In the genomic region with DNA sequence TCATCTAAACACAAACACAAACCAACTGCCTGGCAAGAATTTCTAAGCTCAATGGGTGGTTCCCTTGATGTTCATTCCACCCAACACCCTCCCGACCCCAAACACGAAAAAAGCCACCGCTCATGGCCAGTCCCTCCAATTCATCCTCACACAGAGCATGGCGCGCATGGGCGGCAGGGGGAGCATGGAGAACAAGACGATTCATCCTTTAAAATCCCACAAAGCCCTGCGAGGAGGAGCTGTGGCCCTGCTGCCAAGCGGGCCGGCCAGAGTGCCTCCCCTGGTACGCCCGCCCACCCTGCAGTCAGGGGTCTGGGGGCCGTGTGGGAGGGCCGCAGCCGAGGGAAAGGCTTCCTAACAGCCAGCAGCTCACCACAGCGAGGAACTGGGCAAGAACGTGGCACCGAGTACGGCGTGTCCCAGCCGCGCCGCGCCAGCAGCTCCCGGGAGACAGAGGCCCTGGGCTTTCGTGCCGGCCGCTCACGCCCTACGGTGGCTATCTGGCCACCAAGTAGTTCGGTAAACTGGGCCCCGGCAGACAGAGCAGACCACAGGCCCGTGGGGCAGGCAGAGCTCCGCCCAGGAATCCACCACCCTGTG, we compare ENCODE assay signal across 21 cellular contexts.
A peak's percentile ranks its signal among the peaks of the same experiment; 100 is the strongest.
DNase-seq lines count a peak whose midpoint lies in the region; ATAC-seq and TF ChIP-seq lines count a peak whose summit lies in the region.
"Had no signal": no experiment of that assay in that cellular context is flagged by ENCODE, and none has a peak within 500 bp of the region (broad histone marks: within the 10 kb centered on the region; RNA-seq: fewer than 3 reads in every experiment).

No MANE protein-coding gene starts in this region.

- no peaks in the 10 kb centered on the region for H4K20me1 ChIP-seq in hepatocyte (ENCODE audit: insufficient read depth, poor library complexity, severe bottlenecking)

- DNase-seq in G401 (ENCODE audit: low spot score) (peak; percentile 80), astrocyte of the cerebellum (ENCODE audit: low read depth) (no peak), medulla oblongata (ENCODE audit: extremely low spot score) (peak; percentile 73), hepatocyte (ENCODE audit: low spot score) (no peak)
- DNase-seq: activated CD8-positive, alpha-beta memory T cell treated with anti-CD3 and anti-CD28 coated beads for 24 hours; activated naive CD8-positive, alpha-beta T cell treated with anti-CD3 and anti-CD28 coated beads, Interleukin-2, amount 10 ng/mL, durations not matched to agents 7 days and 5 days; CD8-positive, alpha-beta memory T cell; GM23248; NCI-H345; ovary; stimulated activated CD4-positive, alpha-beta T cell treated with anti-CD3 and anti-CD28 coated beads, Interleukin-15, amount 100 ng/mL, for 24 hours; T-helper 9 cell had no signal

- H2AFZ ChIP-seq in hepatocyte: no peak overlapping the region
- H2AFZ ChIP-seq: GM23248 had no signal

- H3K4me1 ChIP-seq in hepatocyte (ENCODE audit: insufficient read depth): no peaks in the 10 kb centered on the region
- H3K4me1 ChIP-seq: breast epithelium had no signal

- H3K4me2 ChIP-seq in hepatocyte: no peak overlapping the region

- H3K9me3 ChIP-seq in hepatocyte (ENCODE audit: low read depth): no peaks in the 10 kb centered on the region
- H3K9me3 ChIP-seq: breast epithelium, ovary, thoracic aorta had no signal

- no peaks in the 10 kb centered on the region for H3K27me3 ChIP-seq in hepatocyte
- H3K27me3 ChIP-seq: breast epithelium, ovary had no signal

- TF ChIP-seq CTCF in 22Rv1 (IDR thresholded peaks at IDR 0.05): no peak
- peak; percentile 50 for TF ChIP-seq CTCF in astrocyte of the cerebellum (IDR thresholded peaks at IDR 0.05; ENCODE audit: low read depth, low read length, missing control alignments)
- TF ChIP-seq CTCF in hepatocyte (IDR thresholded peaks at IDR 0.05; ENCODE audit: poor library complexity): no peak

- no peaks in the 10 kb centered on the region for H3K36me3 ChIP-seq in hepatocyte (replicated peaks; ENCODE audit: insufficient read depth, low read depth)
- H3K36me3 ChIP-seq: breast epithelium, ovary had no signal

- H3K27ac ChIP-seq in 22Rv1 (peak overlapping the region; percentile 46; the same call in 1 of the 2 replicates), hepatocyte (no peak overlapping the region)
- H3K27ac ChIP-seq: breast epithelium, GM23248, ovary, thoracic aorta had no signal

- in situ Hi-C loops in G401 (cut with HindIII; ENCODE audit: low sequenced_read_pairs) (no loop called here), astrocyte of the cerebellum (cut with HindIII; ENCODE audit: low sequenced_read_pairs) (no loop called here)

- no peak overlapping the region for H3K4me3 ChIP-seq in astrocyte of the cerebellum (ENCODE audit: low read depth, low read length)
- no peak overlapping the region for H3K4me3 ChIP-seq in hepatocyte
- H3K4me3 ChIP-seq: breast epithelium, GM23248, lung, ovary, thoracic aorta had no signal

- WGBS in hepatocyte (ENCODE audit: low lambda C conversion rate, missing lambda C conversion rate): 91% methylated on average over 29 of the region's 34 CpGs

- no peaks in the 10 kb centered on the region for H3K79me2 ChIP-seq in hepatocyte

- ATAC-seq in GM21619 (IDR thresholded peaks at IDR 0.05; ENCODE audit: unreplicated experiment) (no peak), esophagus mucosa (no peak), HG03571 (IDR thresholded peaks at IDR 0.05; ENCODE audit: unreplicated experiment) (no peak)
- ATAC-seq: sciatic nerve, SK-N-SH treated with all-trans-retinoic acid at 6 μM for 48 hours had no signal

- no peaks in the 10 kb centered on the region for H3K9me2 ChIP-seq in hepatocyte (replicated peaks; ENCODE audit: insufficient read depth)

Comparison
In these comparisons a context has a peak if more than half of its experiments do, and no peak if none do; other contexts are left out.
1. DNase-seq: peak in G401 (single experiment) and medulla oblongata (single experiment); none in astrocyte of the cerebellum (single experiment) and hepatocyte (single experiment).